In the genomic region with DNA sequence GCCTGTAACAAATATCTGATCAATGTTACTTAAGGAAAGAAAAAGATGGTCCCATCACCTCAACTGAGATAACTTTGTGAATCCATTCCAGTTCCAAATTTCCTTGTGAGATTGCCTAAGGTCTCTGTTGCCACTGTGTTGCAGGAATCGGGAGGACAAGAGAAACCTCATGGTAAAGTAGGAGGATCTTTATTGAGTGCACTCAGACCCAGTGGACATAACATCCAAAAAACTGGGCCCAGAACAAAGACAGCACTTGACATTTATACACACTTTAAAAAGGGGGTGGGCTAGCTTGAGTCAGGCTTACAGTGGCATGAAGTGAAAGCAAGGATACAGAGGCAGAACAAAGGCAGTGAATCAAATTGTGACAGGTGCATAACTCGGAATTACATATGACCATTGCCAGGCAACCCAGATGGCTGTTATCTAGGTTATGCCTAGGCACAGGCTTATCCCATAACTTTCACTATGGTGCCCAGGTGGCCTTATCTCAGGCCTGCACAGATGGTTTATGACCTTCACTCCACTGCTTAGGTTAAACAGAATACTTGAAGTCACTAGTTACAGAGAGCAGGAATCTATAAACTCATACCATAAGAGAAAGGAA, we compare ENCODE assay signal across 22 cellular contexts.
A peak's percentile ranks its signal among the peaks of the same experiment; 100 is the strongest.
DNase-seq lines count a peak whose midpoint lies in the region; TF ChIP-seq lines count a peak whose summit lies in the region.
"Had no signal": no experiment of that assay in that cellular context is flagged by ENCODE, and none has a peak within 500 bp of the region (broad histone marks: within the 10 kb centered on the region; RNA-seq: fewer than 3 reads in every experiment).

No MANE protein-coding gene starts in this region.

- H2AFZ ChIP-seq in neural cell (ENCODE audit: low read depth, low read length) = no peak overlapping the region
- H2AFZ ChIP-seq: GM23248 had no signal

- peaks cover 6% of the 10 kb centered on the region for H3F3A ChIP-seq in neural cell (ENCODE audit: insufficient read depth, low read length, poor library complexity, severe bottlenecking)

- no peaks in the 10 kb centered on the region for H3K9me2 ChIP-seq in neural cell (ENCODE audit: insufficient read depth, low read length)

- no peak for TF ChIP-seq RAD21 in neural cell (conservative IDR thresholded peaks at IDR 0.05)

- no peak for TF ChIP-seq CTCF in neural cell (IDR thresholded peaks at IDR 0.05; ENCODE audit: poor library complexity, severe bottlenecking)

- no peaks in the 10 kb centered on the region for H3K27me3 ChIP-seq in neural cell (ENCODE audit: insufficient read depth, low read depth, low read length)

- H3K4me2 ChIP-seq in neural cell (ENCODE audit: low read length) = no peak overlapping the region
- H3K4me2 ChIP-seq: A549 had no signal

- H3K9ac ChIP-seq in neural cell (ENCODE audit: low read length) = no peak overlapping the region
- H3K9ac ChIP-seq: GM23248 had no signal

- DNase-seq in NCI-H2227 (lab: John Stamatoyannopoulos, UW; ENCODE audit: unreplicated experiment) (peak; percentile 1), NCI-H2227 treated with DMSO at 0.1 percent for 48 hours (lab: John Stamatoyannopoulos, UW) (no peak), SK-N-DZ (ENCODE audit: low spot score) (peak; percentile 11), KBM-7 (no peak), retina (no peak)
- no peak for DNase-seq in stimulated activated CD4-positive, alpha-beta T cell treated with anti-CD3 and anti-CD28 coated beads, Interleukin-4, amount 100 ng/mL, for 4 hours
- DNase-seq: 8988T; ACHN; AML-193; C1 segment of cervical spinal cord; Calu3; CD4-positive, alpha-beta memory T cell; COR-L47; DMS79; EL; GDM1; GM23248; H9; HFFc6 had no signal

- H3K27ac ChIP-seq in neural cell (ENCODE audit: low read length) = peak overlapping the region; percentile 97
- H3K27ac ChIP-seq: A549, GM23248 had no signal

- in situ Hi-C loops in KBM-7 (cut with MboI; ENCODE audit: low pct_unique_long_range_greater_than_20kb, low sequenced_read_pairs) = no loop called here

- H3K79me2 ChIP-seq in neural cell (replicated peaks; ENCODE audit: insufficient read depth, low read length) = no peaks in the 10 kb centered on the region

- H4K20me1 ChIP-seq in neural cell (ENCODE audit: insufficient read depth) = no peaks in the 10 kb centered on the region

- no peaks in the 10 kb centered on the region for H3K9me3 ChIP-seq in neural cell (ENCODE audit: low read length)
- H3K9me3 ChIP-seq: A549 had no signal

- TF ChIP-seq EP300 in neural cell (conservative IDR thresholded peaks at IDR 0.05; ENCODE audit: poor library complexity, severe bottlenecking) = no peak

- no peaks in the 10 kb centered on the region for H3K36me3 ChIP-seq in neural cell (ENCODE audit: insufficient read depth, low read length)

- no peak overlapping the region for H3K4me3 ChIP-seq in neural cell (ENCODE audit: low read length)
- H3K4me3 ChIP-seq: A549, GM12878, GM23248 had no signal

TF ChIP-seq in neural cell, 6 proteins besides CTCF, POLR2A, EP300 and RAD21:
- TF ChIP-seq, protein P1, sequence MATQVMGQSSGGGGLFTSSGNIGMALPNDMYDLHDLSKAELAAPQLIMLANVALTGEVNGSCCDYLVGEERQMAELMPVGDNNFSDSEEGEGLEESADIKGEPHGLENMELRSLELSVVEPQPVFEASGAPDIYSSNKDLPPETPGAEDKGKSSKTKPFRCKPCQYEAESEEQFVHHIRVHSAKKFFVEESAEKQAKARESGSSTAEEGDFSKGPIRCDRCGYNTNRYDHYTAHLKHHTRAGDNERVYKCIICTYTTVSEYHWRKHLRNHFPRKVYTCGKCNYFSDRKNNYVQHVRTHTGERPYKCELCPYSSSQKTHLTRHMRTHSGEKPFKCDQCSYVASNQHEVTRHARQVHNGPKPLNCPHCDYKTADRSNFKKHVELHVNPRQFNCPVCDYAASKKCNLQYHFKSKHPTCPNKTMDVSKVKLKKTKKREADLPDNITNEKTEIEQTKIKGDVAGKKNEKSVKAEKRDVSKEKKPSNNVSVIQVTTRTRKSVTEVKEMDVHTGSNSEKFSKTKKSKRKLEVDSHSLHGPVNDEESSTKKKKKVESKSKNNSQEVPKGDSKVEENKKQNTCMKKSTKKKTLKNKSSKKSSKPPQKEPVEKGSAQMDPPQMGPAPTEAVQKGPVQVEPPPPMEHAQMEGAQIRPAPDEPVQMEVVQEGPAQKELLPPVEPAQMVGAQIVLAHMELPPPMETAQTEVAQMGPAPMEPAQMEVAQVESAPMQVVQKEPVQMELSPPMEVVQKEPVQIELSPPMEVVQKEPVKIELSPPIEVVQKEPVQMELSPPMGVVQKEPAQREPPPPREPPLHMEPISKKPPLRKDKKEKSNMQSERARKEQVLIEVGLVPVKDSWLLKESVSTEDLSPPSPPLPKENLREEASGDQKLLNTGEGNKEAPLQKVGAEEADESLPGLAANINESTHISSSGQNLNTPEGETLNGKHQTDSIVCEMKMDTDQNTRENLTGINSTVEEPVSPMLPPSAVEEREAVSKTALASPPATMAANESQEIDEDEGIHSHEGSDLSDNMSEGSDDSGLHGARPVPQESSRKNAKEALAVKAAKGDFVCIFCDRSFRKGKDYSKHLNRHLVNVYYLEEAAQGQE (IDR thresholded peaks at IDR 0.05; ENCODE audit: borderline replicate concordance) = no peak
- TF ChIP-seq POLR2AphosphoS5 (IDR thresholded peaks at IDR 0.05) (no peak), EZH2 (IDR thresholded peaks at IDR 0.05; ENCODE audit: borderline replicate concordance, insufficient read depth, low read length, poor library complexity, severe bottlenecking) (no peak), SMC3 (conservative IDR thresholded peaks at IDR 0.05; ENCODE audit: poor library complexity) (no peak), TAF1 (IDR thresholded peaks at IDR 0.05; ENCODE audit: low read depth) (no peak), MXI1 (conservative IDR thresholded peaks at IDR 0.05; ENCODE audit: poor library complexity, severe bottlenecking) (no peak)
TF ChIP-seq in neural cell: peak in this region for 0.

Comparison
In these comparisons a context has a peak if more than half of its experiments do, and no peak if none do; other contexts are left out.
1. DNase-seq: peak in NCI-H2227 (single experiment) and SK-N-DZ (single experiment); none in NCI-H2227 treated with DMSO at 0.1 percent for 48 hours (single experiment), KBM-7 (single experiment), stimulated activated CD4-positive, alpha-beta T cell treated with anti-CD3 and anti-CD28 coated beads, Interleukin-4, amount 100 ng/mL, for 4 hours (0 of 2) and retina (single experiment).